Comparison of ENCODE assay signal across 31 cellular contexts in genomic region chr4:54912155-54912554, GRCh38.
"Had no signal": no experiment of that assay in that cellular context is flagged by ENCODE, and none has a peak within 500 bp of the region (broad histone marks: within the 10 kb centered on the region; RNA-seq: fewer than 3 reads in every experiment).

No MANE protein-coding gene starts in this region.

- H3K9me3 Mint-ChIP-seq: activated naive CD4-positive, alpha-beta T cell treated with anti-CD3 and anti-CD28 coated beads, Interleukin-2, amount 50 U/mL, for 72 hours; activated T-helper 1 cell treated with anti-CD3 and anti-CD28 coated beads, Interleukin-12 subunit alpha, Interleukin-12 subunit beta, Interleukin-2, Interleukin-4 antibody, amounts not matched to agents 30 ng/mL and 10 ng/mL and 1 ng/mL, durations not matched to agents 14 hours and 24 hours and 36 hours; central memory CD8-positive, alpha-beta T cell had no signal

- H3K4me1 ChIP-seq: Peyer's patch, SJSA1 had no signal

- H3K4me3 ChIP-seq: Peyer's patch, SJSA1 had no signal

- H3K4me3 Mint-ChIP-seq: activated B cell treated with CpG ODN at 0.5 μM for 24 hours; activated CD4-positive, alpha-beta T cell treated with anti-CD3 and anti-CD28 coated beads, Interleukin-2, amount 10 ng/mL, durations not matched to agents 24 days and 14 days; activated CD8-positive, alpha-beta memory T cell treated with anti-CD3 and anti-CD28 coated beads, Interleukin-2, amount 10 ng/mL, durations not matched to agents 7 days and 5 days; activated naive CD8-positive, alpha-beta T cell treated with anti-CD3 and anti-CD28 coated beads, Interleukin-2, amount 50 U/mL, for 24 hours; activated T-cell treated with anti-CD3 and anti-CD28 coated beads, Interleukin-2, amount 50 U/mL, for 24 hours; activated T-helper 1 cell treated with anti-CD3 and anti-CD28 coated beads, Interleukin-12 subunit alpha, Interleukin-12 subunit beta, Interleukin-2, Interleukin-4 antibody, amounts not matched to agents 30 ng/mL and 10 ng/mL and 1 ng/mL, durations not matched to agents 14 hours and 24 hours and 36 hours; brain; central memory CD8-positive, alpha-beta T cell; T-helper 2 cell treated with Interferon-gamma antibody and Interleukin-4, amounts not matched to agents 5 μg/mL and 100 μg/mL, for 36 hours had no signal

- DNase-seq: activated B cell treated with CpG ODN at 0.5 μM for 24 hours; activated CD4-positive, alpha-beta T cell treated with anti-CD3 and anti-CD28 coated beads for 1 hour; activated CD4-positive, alpha-beta T cell treated with anti-CD3 and anti-CD28 coated beads, Interleukin-2, amount 10 ng/mL, durations not matched to agents 24 days and 14 days; activated CD4-positive, alpha-beta T cell treated with anti-CD3 and anti-CD28 coated beads, Interleukin-2, amount 50 U/mL, for 48 hours; activated CD8-positive, alpha-beta memory T cell treated with anti-CD3 and anti-CD28 coated beads, Interleukin-2, amount 10 ng/mL, durations not matched to agents 7 days and 5 days; activated effector memory CD4-positive, alpha-beta T cell treated with Interleukin-2 at 50 U/mL for 16 hours; activated naive CD4-positive, alpha-beta T cell treated with Interleukin-2 at 50 U/mL for 16 hours; activated naive CD8-positive, alpha-beta T cell treated with anti-CD3 and anti-CD28 coated beads, Interleukin-2, amount 50 U/mL, for 24 hours; activated T-cell treated with anti-CD3 and anti-CD28 coated beads, Interleukin-2, amount 50 U/mL, for 24 hours; amygdala; KBM-7; MM.1S; NCI-H1105; NCI-H1436; NCI-H1694 treated with DMSO at 0.1 percent for 48 hours; NCI-H2029 treated with DMSO at 0.1 percent for 48 hours; NCI-H510A treated with DMSO at 0.1 percent for 48 hours; NCI-H69; NK-92 treated with Interleukin-12 subunit alpha and Interleukin-12 subunit beta, amount 100 ng/mL, for 24 hours; OCI-M1; Peyer's patch; SHP77; SW 1271 had no signal

- FAIRE-seq: astrocyte had no signal

- H3K36me3 Mint-ChIP-seq: activated CD8-positive, alpha-beta memory T cell treated with anti-CD3 and anti-CD28 coated beads, Interleukin-2, amount 10 ng/mL, durations not matched to agents 7 days and 5 days; activated naive CD4-positive, alpha-beta T cell treated with anti-CD3 and anti-CD28 coated beads, Interleukin-2, amount 50 U/mL, for 72 hours; brain had no signal

- ATAC-seq: activated CD8-positive, alpha-beta memory T cell treated with anti-CD3 and anti-CD28 coated beads, Interleukin-2, amount 10 ng/mL, durations not matched to agents 7 days and 5 days; activated naive CD4-positive, alpha-beta T cell treated with anti-CD3 and anti-CD28 coated beads, Interleukin-2, amount 50 U/mL, for 72 hours; activated naive CD8-positive, alpha-beta T cell treated with anti-CD3 and anti-CD28 coated beads, Interleukin-2, amount 50 U/mL, for 24 hours; SK-N-SH treated with all-trans-retinoic acid at 6 μM for 48 hours had no signal

- H3K27ac ChIP-seq: Peyer's patch, SJSA1 had no signal

- H3K27me3 Mint-ChIP-seq: activated B cell treated with CpG ODN at 0.5 μM for 24 hours; activated CD4-positive, alpha-beta T cell treated with anti-CD3 and anti-CD28 coated beads, Interleukin-2, amount 10 ng/mL, durations not matched to agents 24 days and 14 days; activated CD8-positive, alpha-beta memory T cell treated with anti-CD3 and anti-CD28 coated beads, Interleukin-2, amount 10 ng/mL, durations not matched to agents 7 days and 5 days; activated naive CD8-positive, alpha-beta T cell treated with anti-CD3 and anti-CD28 coated beads, Interleukin-2, amount 50 U/mL, for 24 hours; activated T-cell treated with anti-CD3 and anti-CD28 coated beads, Interleukin-2, amount 50 U/mL, for 24 hours; brain; central memory CD8-positive, alpha-beta T cell had no signal

- H3K36me3 ChIP-seq: Peyer's patch, SJSA1 had no signal

- H3K4me1 Mint-ChIP-seq: activated CD4-positive, alpha-beta T cell treated with anti-CD3 and anti-CD28 coated beads, Interleukin-2, amount 10 ng/mL, durations not matched to agents 24 days and 14 days; activated CD8-positive, alpha-beta memory T cell treated with anti-CD3 and anti-CD28 coated beads, Interleukin-2, amount 10 ng/mL, durations not matched to agents 7 days and 5 days; brain; central memory CD8-positive, alpha-beta T cell had no signal

- H3K9me3 ChIP-seq: Peyer's patch, SJSA1 had no signal

- H3K27me3 ChIP-seq: Peyer's patch, SJSA1 had no signal

- H3K27ac Mint-ChIP-seq: activated B cell treated with CpG ODN at 0.5 μM for 24 hours; activated CD4-positive, alpha-beta T cell treated with anti-CD3 and anti-CD28 coated beads, Interleukin-2, amount 10 ng/mL, durations not matched to agents 24 days and 14 days; activated CD8-positive, alpha-beta memory T cell treated with anti-CD3 and anti-CD28 coated beads, Interleukin-2, amount 10 ng/mL, durations not matched to agents 7 days and 5 days; activated naive CD4-positive, alpha-beta T cell treated with anti-CD3 and anti-CD28 coated beads, Interleukin-2, amount 50 U/mL, for 72 hours; activated naive CD8-positive, alpha-beta T cell treated with anti-CD3 and anti-CD28 coated beads, Interleukin-2, amount 50 U/mL, for 24 hours; activated T-cell treated with anti-CD3 and anti-CD28 coated beads, Interleukin-2, amount 50 U/mL, for 24 hours; activated T-helper 1 cell treated with anti-CD3 and anti-CD28 coated beads, Interleukin-12 subunit alpha, Interleukin-12 subunit beta, Interleukin-2, Interleukin-4 antibody, amounts not matched to agents 30 ng/mL and 10 ng/mL and 1 ng/mL, durations not matched to agents 14 hours and 24 hours and 36 hours; brain; T-helper 2 cell treated with Interferon-gamma antibody and Interleukin-4, amounts not matched to agents 5 μg/mL and 100 μg/mL, for 36 hours had no signal
